Comparison of ENCODE assay signal across 20 cellular contexts in genomic region chr4:8473920-8474590, GRCh38. TPM values are rescaled to one million over a fixed set of nuclear protein-coding genes. Genes with fewer than 3 reads are reported as not detected.
DNase-seq lines count a peak whose midpoint lies in the region; ATAC-seq and TF ChIP-seq lines count a peak whose summit lies in the region.
"Had no signal": no experiment of that assay in that cellular context is flagged by ENCODE, and none has a peak within 500 bp of the region (broad histone marks: within the 10 kb centered on the region; RNA-seq: fewer than 3 reads in every experiment).

No MANE protein-coding gene starts in this region.

- POLR2A ChIA-PET in naive thymus-derived CD4-positive, alpha-beta T cell (lab: Charles Lee): no interaction called here

- peak overlapping the region; percentile 59 for H2BK120ac ChIP-seq in trophoblast cell (ENCODE audit: insufficient read depth, low read length, poor library complexity)

- H3K79me2 ChIP-seq in trophoblast cell (ENCODE audit: control insufficient read depth, insufficient read depth, low read length, poor library complexity): peaks cover 11% of the 10 kb centered on the region

- H4K91ac ChIP-seq in trophoblast cell (ENCODE audit: low read depth, low read length): peak overlapping the region; percentile 36

- TF ChIP-seq CTCF in gastroesophageal sphincter (IDR thresholded peaks at IDR 0.05): no peak
- TF ChIP-seq CTCF in uterus (IDR thresholded peaks at IDR 0.05): peak in 1 of 4 experiments; percentile 9

- no peak overlapping the region for H3K4me3 Mint-ChIP-seq in activated T-cell treated with anti-CD3 and anti-CD28 coated beads, Interleukin-2, amount 50 U/mL, for 24 hours
- no peak overlapping the region for H3K4me3 Mint-ChIP-seq in activated T-cell treated with anti-CD3 and anti-CD28 coated beads, Interleukin-2, amount 50 U/mL, for 72 hours
- no peak overlapping the region for H3K4me3 Mint-ChIP-seq in naive thymus-derived CD4-positive, alpha-beta T cell
- H3K4me3 Mint-ChIP-seq: activated naive CD4-positive, alpha-beta T cell treated with anti-CD3 and anti-CD28 coated beads, Interleukin-2, amount 10 ng/mL, durations not matched to agents 7 days and 5 days; brain; neural progenitor cell; T-helper 1 cell treated with Interleukin-12 subunit alpha and Interleukin-12 subunit beta and Interleukin-4 antibody, amounts not matched to agents 30 μg/mL and 1 μg/mL, for 36 hours had no signal

- H3K14ac ChIP-seq in trophoblast cell (ENCODE audit: low read length): peak overlapping the region; percentile 7

- H3K79me1 ChIP-seq in trophoblast cell (ENCODE audit: low read length): peaks cover 36% of the 10 kb centered on the region

- H2AFZ ChIP-seq in trophoblast cell (ENCODE audit: insufficient read depth, low read length, poor library complexity): no peak overlapping the region
- H2AFZ ChIP-seq: neural progenitor cell had no signal

- H3K27me3 Mint-ChIP-seq in activated T-cell treated with anti-CD3 and anti-CD28 coated beads, Interleukin-2, amount 50 U/mL, for 24 hours: no peaks in the 10 kb centered on the region
- no peaks in the 10 kb centered on the region for H3K27me3 Mint-ChIP-seq in activated T-cell treated with anti-CD3 and anti-CD28 coated beads, Interleukin-2, amount 50 U/mL, for 72 hours (ENCODE audit: low read depth)
- H3K27me3 Mint-ChIP-seq in naive thymus-derived CD4-positive, alpha-beta T cell: no peaks in the 10 kb centered on the region
- H3K27me3 Mint-ChIP-seq: activated naive CD4-positive, alpha-beta T cell treated with anti-CD3 and anti-CD28 coated beads, Interleukin-2, amount 10 ng/mL, durations not matched to agents 7 days and 5 days; brain had no signal

- TF ChIP-seq POLR2A in gastroesophageal sphincter (IDR thresholded peaks at IDR 0.05) (no peak), uterus (IDR thresholded peaks at IDR 0.05) (no peak)

- H3K18ac ChIP-seq in trophoblast cell (ENCODE audit: low read length): peak overlapping the region; percentile 5

- intact Hi-C loops in uterus (cut with DNase I; ENCODE audit: low total_unique reads): no loop called here
- intact Hi-C loops in naive thymus-derived CD4-positive, alpha-beta T cell (cut with micrococcal nuclease): no loop called here
- intact Hi-C loops in Right ventricle myocardium inferior (cut with DNase I): no loop called here

- H3K23ac ChIP-seq in trophoblast cell (ENCODE audit: low read length): no peak overlapping the region

- no peak for ATAC-seq in activated T-cell treated with anti-CD3 and anti-CD28 coated beads, Interleukin-2, amount 50 U/mL, for 72 hours (replicated peaks in 1 of 2)
- ATAC-seq in gastroesophageal sphincter (no peak), Right ventricle myocardium inferior (no peak)
- no peak for ATAC-seq in naive thymus-derived CD4-positive, alpha-beta T cell

- peak overlapping the region; percentile 18 for H3K27ac Mint-ChIP-seq in activated T-cell treated with anti-CD3 and anti-CD28 coated beads, Interleukin-2, amount 50 U/mL, for 24 hours
- H3K27ac Mint-ChIP-seq in activated T-cell treated with anti-CD3 and anti-CD28 coated beads, Interleukin-2, amount 50 U/mL, for 72 hours: no peak overlapping the region
- H3K27ac Mint-ChIP-seq in naive thymus-derived CD4-positive, alpha-beta T cell: peak overlapping the region in 1 of 9 donors; percentile 11
- H3K27ac Mint-ChIP-seq: activated naive CD4-positive, alpha-beta T cell treated with anti-CD3 and anti-CD28 coated beads, Interleukin-2, amount 10 ng/mL, durations not matched to agents 7 days and 5 days; T-helper 1 cell treated with Interleukin-12 subunit alpha and Interleukin-12 subunit beta and Interleukin-4 antibody, amounts not matched to agents 30 μg/mL and 1 μg/mL, for 36 hours had no signal

- H3K27me3 ChIP-seq in gastroesophageal sphincter (no peaks in the 10 kb centered on the region), trophoblast cell (ENCODE audit: insufficient read depth, low read length) (no peaks in the 10 kb centered on the region), uterus (no peaks in the 10 kb centered on the region)
- no peaks in the 10 kb centered on the region for H3K27me3 ChIP-seq in naive thymus-derived CD4-positive, alpha-beta T cell (ENCODE audit: control insufficient read depth in 2 of 2, insufficient read depth in 2 of 2, low read length in 2 of 2)
- H3K27me3 ChIP-seq: neural progenitor cell, right atrium auricular region had no signal

- WGBS in gastroesophageal sphincter (ENCODE audit: low coverage in 1 of 2), 2 donors: 80 to 81% methylated on average over 2 to 3 of the region's 20 CpGs
- no CpG with 5 or more reads among the region's 20 CpGs for WGBS in trophoblast cell (ENCODE audit: extremely low coverage, insufficient coverage, insufficient read length)

- no peaks in the 10 kb centered on the region for H3K9me3 Mint-ChIP-seq in activated T-cell treated with anti-CD3 and anti-CD28 coated beads, Interleukin-2, amount 50 U/mL, for 24 hours
- H3K9me3 Mint-ChIP-seq in activated T-cell treated with anti-CD3 and anti-CD28 coated beads, Interleukin-2, amount 50 U/mL, for 72 hours: no peaks in the 10 kb centered on the region
- no peaks in the 10 kb centered on the region for H3K9me3 Mint-ChIP-seq in naive thymus-derived CD4-positive, alpha-beta T cell
- H3K9me3 Mint-ChIP-seq: activated naive CD4-positive, alpha-beta T cell treated with anti-CD3 and anti-CD28 coated beads, Interleukin-2, amount 10 ng/mL, durations not matched to agents 7 days and 5 days; brain; neural progenitor cell; T-helper 1 cell treated with Interleukin-12 subunit alpha and Interleukin-12 subunit beta and Interleukin-4 antibody, amounts not matched to agents 30 μg/mL and 1 μg/mL, for 36 hours had no signal

- H3K27ac ChIP-seq in gastroesophageal sphincter: peak overlapping the region in 3 of 4 donors; percentile 64 to 82 (median 77)
- no peak overlapping the region for H3K27ac ChIP-seq in trophoblast cell (ENCODE audit: low read depth, low read length)
- peak overlapping the region; percentile 88 to 96 for H3K27ac ChIP-seq in uterus
- no peak overlapping the region for H3K27ac ChIP-seq in naive thymus-derived CD4-positive, alpha-beta T cell (ENCODE audit: low read depth, low read length)
- H3K27ac ChIP-seq: neural progenitor cell had no signal

- no peak overlapping the region for H4K12ac ChIP-seq in trophoblast cell (ENCODE audit: low read depth, low read length)

- no peak overlapping the region for H3K4me2 ChIP-seq in trophoblast cell (ENCODE audit: low read length)
- H3K4me2 ChIP-seq: neural progenitor cell had no signal

- peaks cover 0 to 61% of the 10 kb centered on the region in 2 donors for H3K36me3 ChIP-seq in gastroesophageal sphincter
- H3K36me3 ChIP-seq in trophoblast cell (ENCODE audit: control insufficient read depth in 1 of 2, insufficient read depth in 2 of 2, low read length in 2 of 2): peaks cover 43 to 45% of the 10 kb centered on the region in 2 experiments
- H3K36me3 ChIP-seq in uterus: no peaks in the 10 kb centered on the region
- peaks cover 0 to 54% (median 0%) of the 10 kb centered on the region in 3 experiments for H3K36me3 ChIP-seq in naive thymus-derived CD4-positive, alpha-beta T cell (ENCODE audit: control insufficient read depth in 2 of 3, insufficient read depth in 3 of 3, low read length in 3 of 3)
- H3K36me3 ChIP-seq: neural progenitor cell had no signal

- no peak for TF ChIP-seq EP300 in gastroesophageal sphincter (IDR thresholded peaks at IDR 0.05)

- H3K4me1 Mint-ChIP-seq in activated T-cell treated with anti-CD3 and anti-CD28 coated beads, Interleukin-2, amount 50 U/mL, for 24 hours (ENCODE audit: low read depth): no peaks in the 10 kb centered on the region
- H3K4me1 Mint-ChIP-seq in activated T-cell treated with anti-CD3 and anti-CD28 coated beads, Interleukin-2, amount 50 U/mL, for 72 hours (ENCODE audit: low read depth): no peaks in the 10 kb centered on the region
- peaks cover 0 to 3% (median 0%) of the 10 kb centered on the region in 7 donors for H3K4me1 Mint-ChIP-seq in naive thymus-derived CD4-positive, alpha-beta T cell
- H3K4me1 Mint-ChIP-seq: activated naive CD4-positive, alpha-beta T cell treated with anti-CD3 and anti-CD28 coated beads, Interleukin-2, amount 10 ng/mL, durations not matched to agents 7 days and 5 days had no signal

- H3K9me3 ChIP-seq in gastroesophageal sphincter (no peaks in the 10 kb centered on the region), trophoblast cell (ENCODE audit: insufficient read depth, low read depth, low read length) (no peaks in the 10 kb centered on the region), uterus (no peaks in the 10 kb centered on the region)
- H3K9me3 ChIP-seq in naive thymus-derived CD4-positive, alpha-beta T cell (ENCODE audit: control insufficient read depth in 2 of 3, low read length in 3 of 3): no peaks in the 10 kb centered on the region
- H3K9me3 ChIP-seq: right atrium auricular region had no signal

- CTCF ChIA-PET in naive thymus-derived CD4-positive, alpha-beta T cell (lab: Charles Lee): no interaction called here

- H3K4ac ChIP-seq in trophoblast cell (ENCODE audit: low read depth, low read length): no peak overlapping the region

- peak overlapping the region; percentile 56 for H2BK5ac ChIP-seq in trophoblast cell (ENCODE audit: low read depth, low read length, poor library complexity)

- H3K4me3 ChIP-seq in gastroesophageal sphincter (no peak overlapping the region), trophoblast cell (ENCODE audit: low read depth, low read length) (no peak overlapping the region), uterus (no peak overlapping the region)
- no peak overlapping the region for H3K4me3 ChIP-seq in naive thymus-derived CD4-positive, alpha-beta T cell (ENCODE audit: low read length)
- H3K4me3 ChIP-seq: neural progenitor cell, right atrium auricular region had no signal

- H3K9ac ChIP-seq in trophoblast cell (ENCODE audit: low read length): no peak overlapping the region
- H3K9ac ChIP-seq: neural progenitor cell had no signal

- H3K36me3 Mint-ChIP-seq in activated T-cell treated with anti-CD3 and anti-CD28 coated beads, Interleukin-2, amount 50 U/mL, for 24 hours (ENCODE audit: low read depth): peaks cover 81% of the 10 kb centered on the region
- H3K36me3 Mint-ChIP-seq in activated T-cell treated with anti-CD3 and anti-CD28 coated beads, Interleukin-2, amount 50 U/mL, for 72 hours (ENCODE audit: insufficient read depth in 2 of 2): no peaks in the 10 kb centered on the region
- peaks cover 0 to 19% (median 1%) of the 10 kb centered on the region in 5 donors for H3K36me3 Mint-ChIP-seq in naive thymus-derived CD4-positive, alpha-beta T cell

- no peak overlapping the region for H4K8ac ChIP-seq in trophoblast cell (ENCODE audit: low read depth, low read length)

- DNase-seq in activated T-cell treated with anti-CD3 and anti-CD28 coated beads, Interleukin-2, amount 50 U/mL, for 24 hours: no peak
- no peak for DNase-seq in activated T-cell treated with anti-CD3 and anti-CD28 coated beads, Interleukin-2, amount 50 U/mL, for 72 hours
- DNase-seq in trophoblast cell (peak; percentile 39 to 49), uterus (peak in 1 of 2 donors; percentile 51), Right ventricle myocardium inferior (ENCODE audit: missing footprints) (no peak)
- no peak for DNase-seq in naive thymus-derived CD4-positive, alpha-beta T cell
- no peak for DNase-seq in effector CD4-positive, alpha-beta T cell
- DNase-seq: activated CD4-positive, alpha-beta T cell treated with anti-CD3 and anti-CD28 coated beads, Interleukin-2, amount 50 U/mL, for 48 hours; activated naive CD4-positive, alpha-beta T cell treated with anti-CD3 and anti-CD28 coated beads, Interleukin-2, amount 10 ng/mL, durations not matched to agents 7 days and 5 days; activated T-cell treated with anti-CD3 and anti-CD28 coated beads for 4 hours; GOT3; NCI-H1417; NCI-H2171; Right ventricle myocardium superior; stimulated activated CD4-positive, alpha-beta T cell treated with anti-CD3 and anti-CD28 coated beads, Interleukin-15, amount 100 ng/mL, for 24 hours had no signal

- peak overlapping the region; percentile 7 for H2BK12ac ChIP-seq in trophoblast cell (ENCODE audit: low read length)

- H3K4me1 ChIP-seq in gastroesophageal sphincter (peaks cover 0 to 25% (median 19%) of the 10 kb centered on the region in 3 donors), trophoblast cell (ENCODE audit: control insufficient read depth in 1 of 2, insufficient read depth in 2 of 2, low read length in 2 of 2) (peaks cover 19 to 22% of the 10 kb centered on the region in 2 experiments), uterus (peaks cover 19 to 24% of the 10 kb centered on the region in 2 donors)
- no peaks in the 10 kb centered on the region for H3K4me1 ChIP-seq in naive thymus-derived CD4-positive, alpha-beta T cell (ENCODE audit: control insufficient read depth in 2 of 2, insufficient read depth in 2 of 2, low read length in 2 of 2)
- H3K4me1 ChIP-seq: neural progenitor cell had no signal

- peak overlapping the region; percentile 12 for H2AK5ac ChIP-seq in trophoblast cell (ENCODE audit: low read length)

RNA-seq across cellular contexts. Expression of gene TRMT44, which starts 33.5 kb away (rescaled TPM):
- total RNA-seq in activated T-cell treated with anti-CD3 and anti-CD28 coated beads, Interleukin-2, amount 50 U/mL, for 72 hours: 10 to 100 TPM; 26.7 TPM
- 10 to 100 TPM; 12.0 to 27.9 (median 20.9) TPM for total RNA-seq in gastroesophageal sphincter
- 16.7 and 17.7 TPM in 2 replicates for polyA plus RNA-seq in trophoblast cell (2013)
- 10 to 100 TPM in 3 of 4 donors, 1 to 10 TPM in 1; 3.3 to 38.8 (median 32.3) TPM for total RNA-seq in uterus
- 10 to 100 TPM; 28.5 to 33.7 (median 29.6) TPM for total RNA-seq in naive thymus-derived CD4-positive, alpha-beta T cell
- polyA plus RNA-seq in naive thymus-derived CD4-positive, alpha-beta T cell: 10 to 100 TPM; 13.8 to 21.3 TPM
- total RNA-seq in Right ventricle myocardium inferior: 9.2 TPM

RNA-seq across cellular contexts. Expression of gene ACOX3, which starts 33.5 kb away (rescaled TPM):
- 10 to 100 TPM; 22.2 to 31.2 TPM for total RNA-seq in activated T-cell treated with anti-CD3 and anti-CD28 coated beads, Interleukin-2, amount 50 U/mL, for 72 hours
- total RNA-seq in gastroesophageal sphincter (10 to 100 TPM; 21.5 to 79.5 (median 37.1) TPM), uterus (10 to 100 TPM; 17.9 to 31.1 (median 22.5) TPM), Right ventricle myocardium inferior (25.3 TPM)
- 21.5 and 23.3 TPM in 2 replicates for polyA plus RNA-seq in trophoblast cell (2013)
- total RNA-seq in naive thymus-derived CD4-positive, alpha-beta T cell: 10 to 100 TPM; 10.9 to 20.5 (median 14.8) TPM
- 10 to 100 TPM; 16.1 to 19.1 TPM for polyA plus RNA-seq in naive thymus-derived CD4-positive, alpha-beta T cell

Comparison
In these comparisons a context has a peak if more than half of its experiments do, and no peak if none do; other contexts are left out.
1. DNase-seq: peak in trophoblast cell (2 of 2); none in activated T-cell treated with anti-CD3 and anti-CD28 coated beads, Interleukin-2, amount 50 U/mL, for 24 hours (single experiment), activated T-cell treated with anti-CD3 and anti-CD28 coated beads, Interleukin-2, amount 50 U/mL, for 72 hours (0 of 2), naive thymus-derived CD4-positive, alpha-beta T cell (0 of 9), effector CD4-positive, alpha-beta T cell (single experiment) and Right ventricle myocardium inferior (single experiment).
2. H3K27ac ChIP-seq: peak in gastroesophageal sphincter (3 of 4) and uterus (2 of 2); none in trophoblast cell (single experiment) and naive thymus-derived CD4-positive, alpha-beta T cell (single experiment).